Comparison of ENCODE assay signal across 13 cellular contexts in genomic region chr22:38732251-38732815, GRCh38. TPM values are rescaled to one million over a fixed set of nuclear protein-coding genes. Genes with fewer than 3 reads are reported as not detected.
DNase-seq lines count a peak whose midpoint lies in the region; ATAC-seq, FAIRE-seq and TF ChIP-seq lines count a peak whose summit lies in the region.
"Had no signal": no experiment of that assay in that cellular context is flagged by ENCODE, and none has a peak within 500 bp of the region (broad histone marks: within the 10 kb centered on the region; RNA-seq: fewer than 3 reads in every experiment).

No MANE protein-coding gene starts in this region.

- H3K36me3 ChIP-seq in mucosa of descending colon (ENCODE audit: low read depth) (peaks cover 8% of the 10 kb centered on the region), tibial artery (peaks cover 63 to 85% (median 75%) of the 10 kb centered on the region in 3 donors)

- H3K27me3 ChIP-seq in tibial artery = no peaks in the 10 kb centered on the region
- H3K27me3 ChIP-seq: brain microvascular endothelial cell had no signal

- peaks cover 72% of the 10 kb centered on the region for H3K36me3 Mint-ChIP-seq in activated naive CD4-positive, alpha-beta T cell treated with anti-CD3 and anti-CD28 coated beads, Interleukin-2, amount 10 ng/mL, durations not matched to agents 7 days and 5 days
- peaks cover 27% of the 10 kb centered on the region for H3K36me3 Mint-ChIP-seq in activated naive CD8-positive, alpha-beta T cell treated with anti-CD3 and anti-CD28 coated beads, Interleukin-2, amount 50 U/mL, for 24 hours (ENCODE audit: low read depth)

- peak overlapping the region; percentile 79 to 88 for H3K27ac ChIP-seq in tibial artery
- H3K27ac ChIP-seq: brain microvascular endothelial cell had no signal

- H3K4me3 ChIP-seq in mucosa of descending colon = no peak overlapping the region
- no peak overlapping the region for H3K4me3 ChIP-seq in tibial artery
- H3K4me3 ChIP-seq: GM23338 had no signal

- H3K9me3 ChIP-seq in mucosa of descending colon = no peaks in the 10 kb centered on the region
- H3K9me3 ChIP-seq in tibial artery = no peaks in the 10 kb centered on the region

- peaks cover 33% of the 10 kb centered on the region for H3K4me1 Mint-ChIP-seq in activated naive CD4-positive, alpha-beta T cell treated with anti-CD3 and anti-CD28 coated beads, Interleukin-2, amount 10 ng/mL, durations not matched to agents 7 days and 5 days
- H3K4me1 Mint-ChIP-seq in activated naive CD8-positive, alpha-beta T cell treated with anti-CD3 and anti-CD28 coated beads, Interleukin-2, amount 50 U/mL, for 24 hours = peaks cover 19% of the 10 kb centered on the region

- H3K9me3 Mint-ChIP-seq in activated naive CD4-positive, alpha-beta T cell treated with anti-CD3 and anti-CD28 coated beads, Interleukin-2, amount 10 ng/mL, durations not matched to agents 7 days and 5 days = no peaks in the 10 kb centered on the region
- no peaks in the 10 kb centered on the region for H3K9me3 Mint-ChIP-seq in activated naive CD8-positive, alpha-beta T cell treated with anti-CD3 and anti-CD28 coated beads, Interleukin-2, amount 50 U/mL, for 24 hours
- H3K9me3 Mint-ChIP-seq: GM23338 had no signal

- FAIRE-seq in GM12892 (lab: Jason Lieb, UNC) = no peak

- peak overlapping the region; percentile 23 for H3K4me3 Mint-ChIP-seq in activated naive CD4-positive, alpha-beta T cell treated with anti-CD3 and anti-CD28 coated beads, Interleukin-2, amount 10 ng/mL, durations not matched to agents 7 days and 5 days
- no peak overlapping the region for H3K4me3 Mint-ChIP-seq in activated naive CD8-positive, alpha-beta T cell treated with anti-CD3 and anti-CD28 coated beads, Interleukin-2, amount 50 U/mL, for 24 hours
- H3K4me3 Mint-ChIP-seq: GM23338 had no signal

- H3K27me3 Mint-ChIP-seq in activated naive CD4-positive, alpha-beta T cell treated with anti-CD3 and anti-CD28 coated beads, Interleukin-2, amount 10 ng/mL, durations not matched to agents 7 days and 5 days = peaks cover 10% of the 10 kb centered on the region
- no peaks in the 10 kb centered on the region for H3K27me3 Mint-ChIP-seq in activated naive CD8-positive, alpha-beta T cell treated with anti-CD3 and anti-CD28 coated beads, Interleukin-2, amount 50 U/mL, for 24 hours

- DNase-seq in activated naive CD4-positive, alpha-beta T cell treated with anti-CD3 and anti-CD28 coated beads, Interleukin-2, amount 10 ng/mL, durations not matched to agents 7 days and 5 days = no peak
- DNase-seq in activated naive CD4-positive, alpha-beta T cell treated with anti-CD3 and anti-CD28 coated beads, Interleukin-2, amount 50 U/mL, for 16 hours = no peak
- DNase-seq in activated naive CD8-positive, alpha-beta T cell treated with anti-CD3 and anti-CD28 coated beads, Interleukin-2, amount 50 U/mL, for 24 hours = no peak
- DNase-seq in mucosa of descending colon (peak in 2 of 3 donors; percentile 24 to 29), tibial artery (peak in 1 of 2 donors; percentile 89), NCI-H1105 (lab: John Stamatoyannopoulos, UW) (no peak), GM12892 (ENCODE audit: insufficient read length) (no peak)
- DNase-seq: activated CD4-positive, CD25-positive, alpha-beta regulatory T cell; brain microvascular endothelial cell; NCI-H1436 had no signal

- CTCF ChIA-PET in activated naive CD4-positive, alpha-beta T cell treated with anti-CD3 and anti-CD28 coated beads, Interleukin-2, amount 10 ng/mL, durations not matched to agents 7 days and 5 days (lab: Charles Lee) = interaction anchor here (1.0 to 1.5 kb wide), 2 partner anchors 10 to 14 kb away, joined by 3 to 5 read pairs; no protein-coding TSS in a partner anchor

- H3K27ac Mint-ChIP-seq in activated naive CD4-positive, alpha-beta T cell treated with anti-CD3 and anti-CD28 coated beads, Interleukin-2, amount 10 ng/mL, durations not matched to agents 7 days and 5 days = peak overlapping the region; percentile 85
- peak overlapping the region; percentile 11 for H3K27ac Mint-ChIP-seq in activated naive CD8-positive, alpha-beta T cell treated with anti-CD3 and anti-CD28 coated beads, Interleukin-2, amount 50 U/mL, for 24 hours
- H3K27ac Mint-ChIP-seq: GM23338 had no signal

- TF ChIP-seq CTCF in mucosa of descending colon (IDR thresholded peaks at IDR 0.05) = no peak
- TF ChIP-seq CTCF in tibial artery (IDR thresholded peaks at IDR 0.05) = no peak

- intact Hi-C loops in mucosa of descending colon (cut with DNase I, micrococcal nuclease) (no loop called here), tibial artery (cut with DNase I; ENCODE audit: low total_unique reads) (no loop called here)

- no peak for ATAC-seq in activated naive CD8-positive, alpha-beta T cell treated with anti-CD3 and anti-CD28 coated beads, Interleukin-2, amount 50 U/mL, for 24 hours
- no peak for ATAC-seq in mucosa of descending colon
- ATAC-seq in GM21423 (IDR thresholded peaks at IDR 0.05; ENCODE audit: unreplicated experiment) = no peak
- ATAC-seq: Panc1 had no signal

- no peak for TF ChIP-seq POLR2A in GM12892 (IDR thresholded peaks at IDR 0.05; ENCODE audit: low read depth, low read length)

- H3K4me1 ChIP-seq in mucosa of descending colon (ENCODE audit: low read depth) = peaks cover 6% of the 10 kb centered on the region
- H3K4me1 ChIP-seq in tibial artery = peaks cover 0 to 55% (median 42%) of the 10 kb centered on the region in 4 donors

RNA-seq across cellular contexts. Expression of gene SUN2, which starts 23.5 kb away (rescaled TPM):
- total RNA-seq in mucosa of descending colon = 100 to 1,000 TPM; 130 to 235 (median 181) TPM
- polyA plus RNA-seq in GM12892 (2012; ENCODE audit: missing spikeins) = 36.8 TPM

RNA-seq across cellular contexts. Expression of gene GTPBP1, which starts 26.6 kb away (rescaled TPM):
- total RNA-seq in mucosa of descending colon = 10 to 100 TPM; 73.1 to 96.8 (median 76.8) TPM
- polyA plus RNA-seq in GM12892 (2012; ENCODE audit: missing spikeins) = 34.4 TPM

RNA-seq across cellular contexts. Expression of gene JOSD1, which starts 31.6 kb away (rescaled TPM):
- 10 to 100 TPM; 82.5 to 98.3 (median 87.9) TPM for total RNA-seq in mucosa of descending colon
- 39.6 TPM for polyA plus RNA-seq in GM12892 (2012; ENCODE audit: missing spikeins)

RNA-seq across cellular contexts. Expression of gene TOMM22, which starts 50.6 kb away (rescaled TPM):
- total RNA-seq in mucosa of descending colon = 10 to 100 TPM; 64.5 to 84.4 (median 72.4) TPM
- polyA plus RNA-seq in GM12892 (2012; ENCODE audit: missing spikeins) = 98.6 TPM

Comparison
In these comparisons a context has a peak if more than half of its experiments do, and no peak if none do; other contexts are left out.
1. DNase-seq: peak in mucosa of descending colon (2 of 3); none in activated naive CD4-positive, alpha-beta T cell treated with anti-CD3 and anti-CD28 coated beads, Interleukin-2, amount 10 ng/mL, durations not matched to agents 7 days and 5 days (single experiment), activated naive CD4-positive, alpha-beta T cell treated with anti-CD3 and anti-CD28 coated beads, Interleukin-2, amount 50 U/mL, for 16 hours (single experiment), activated naive CD8-positive, alpha-beta T cell treated with anti-CD3 and anti-CD28 coated beads, Interleukin-2, amount 50 U/mL, for 24 hours (single experiment), NCI-H1105 (single experiment) and GM12892 (single experiment).